In the genomic region with DNA sequence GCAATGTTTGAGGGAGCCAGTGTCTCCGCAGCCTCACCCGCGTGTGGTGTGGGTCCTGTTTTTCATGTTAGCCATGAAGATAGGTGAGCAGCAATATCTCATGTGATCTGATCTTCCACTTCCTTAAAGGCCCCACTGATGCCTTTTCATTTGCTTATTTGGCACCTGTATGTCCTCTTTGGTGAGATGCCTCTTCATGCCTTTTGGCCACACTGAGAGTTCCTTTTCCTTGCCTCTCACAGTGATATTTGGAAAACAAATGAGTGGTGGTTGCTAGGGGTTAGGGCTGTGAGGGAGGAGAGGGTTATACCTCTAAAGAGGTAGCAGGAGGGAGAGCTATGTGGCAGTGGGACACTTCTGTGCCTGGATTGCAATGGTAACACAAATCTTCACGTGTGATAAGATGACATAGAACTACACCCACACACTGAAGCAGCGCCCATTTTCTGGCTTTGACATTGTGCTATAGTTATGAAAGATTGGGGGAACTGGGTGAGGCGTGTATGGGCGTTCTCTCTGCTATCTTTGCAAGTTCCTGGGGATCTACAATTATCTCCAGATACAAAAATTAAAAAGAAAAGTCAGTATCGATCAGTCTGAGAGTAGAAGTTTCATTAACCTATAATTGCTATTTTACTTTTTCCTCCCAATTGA, we compare ENCODE assay signal across 17 cellular contexts.
DNase-seq lines count a peak whose midpoint lies in the region; ATAC-seq, FAIRE-seq and TF ChIP-seq lines count a peak whose summit lies in the region.
"Had no signal": no experiment of that assay in that cellular context is flagged by ENCODE, and none has a peak within 500 bp of the region (broad histone marks: within the 10 kb centered on the region; RNA-seq: fewer than 3 reads in every experiment).

No MANE protein-coding gene starts in this region.

- no peak for DNase-seq in GM19239 (ENCODE audit: insufficient read length, low spot score)
- peak; percentile 79 for DNase-seq in germinal center (ENCODE audit: low spot score)
- no peak for DNase-seq in upper lobe of right lung
- DNase-seq in activated CD4-positive, alpha-beta T cell treated with anti-CD3 and anti-CD28 coated beads, Interleukin-2, amount 50 U/mL, for 48 hours: no peak
- DNase-seq in NCI-H748 (lab: John Stamatoyannopoulos, UW; ENCODE audit: unreplicated experiment): no peak
- no peak for DNase-seq in NCI-H146 treated with DMSO at 0.1 percent for 48 hours (lab: John Stamatoyannopoulos, UW; ENCODE audit: unreplicated experiment)
- DNase-seq: activated CD4-positive, alpha-beta T cell treated with anti-CD3 and anti-CD28 coated beads for 4 hours; activated effector memory CD4-positive, alpha-beta T cell treated with anti-CD3 and anti-CD28 coated beads, Interleukin-2, amount 50 U/mL, for 16 hours; COR-L47; left colon; MV-4-11; NCI-H1930; NCI-H226; stimulated activated naive CD8-positive, alpha-beta T cell treated with anti-CD3 and anti-CD28 coated beads, Interleukin-15, Interleukin-2, amounts not matched to agents 100 U/mL and 50 U/mL, for 24 hours; thyroid gland had no signal

- no peaks in the 10 kb centered on the region for H3K27me3 ChIP-seq in OCI-LY1 (ENCODE audit: insufficient read depth, low read length)
- H3K27me3 ChIP-seq in upper lobe of right lung: no peaks in the 10 kb centered on the region
- H3K27me3 ChIP-seq: thyroid gland had no signal

- H3K4me3 ChIP-seq in OCI-LY1 (ENCODE audit: low read depth, low read length, poor library complexity, severe bottlenecking) (peak overlapping the region; percentile 3), upper lobe of right lung (no peak overlapping the region)
- H3K4me3 ChIP-seq: prostate gland, thyroid gland had no signal

- H4K20me1 ChIP-seq in OCI-LY1 (ENCODE audit: insufficient read depth, low read length): no peaks in the 10 kb centered on the region

- no peaks in the 10 kb centered on the region for H3K79me2 ChIP-seq in OCI-LY1 (ENCODE audit: insufficient read depth, low read length)

- H3K36me3 ChIP-seq in OCI-LY1 (ENCODE audit: insufficient read depth, low read length) (no peaks in the 10 kb centered on the region), upper lobe of right lung (no peaks in the 10 kb centered on the region)
- H3K36me3 ChIP-seq: prostate gland, thyroid gland had no signal

- H3K9me3 ChIP-seq in OCI-LY1 (ENCODE audit: low read length) (peaks cover 8% of the 10 kb centered on the region), upper lobe of right lung (no peaks in the 10 kb centered on the region)
- H3K9me3 ChIP-seq: prostate gland, thyroid gland had no signal

- H2AFZ ChIP-seq in OCI-LY1 (ENCODE audit: low read length): no peak overlapping the region

- no peaks in the 10 kb centered on the region for H3K9me2 ChIP-seq in OCI-LY1 (ENCODE audit: low read depth, low read length)

- intact Hi-C loops in upper lobe of right lung (cut with DNase I): no loop called here

- peaks cover 4% of the 10 kb centered on the region; the same call in 1 of the 2 replicates for H3F3A ChIP-seq in OCI-LY1 (ENCODE audit: insufficient read depth, low read length)

- H3K4me2 ChIP-seq in OCI-LY1 (ENCODE audit: low read length): peak overlapping the region; percentile 38

- H3K4me1 ChIP-seq in OCI-LY1 (ENCODE audit: insufficient read depth, low read length, severe bottlenecking) (peaks cover 70% of the 10 kb centered on the region), upper lobe of right lung (peaks cover 6% of the 10 kb centered on the region)
- H3K4me1 ChIP-seq: prostate gland had no signal

- no peak for TF ChIP-seq CTCF in OCI-LY1 (IDR thresholded peaks at IDR 0.05; ENCODE audit: low read length)
- no peak for TF ChIP-seq CTCF in upper lobe of right lung (IDR thresholded peaks at IDR 0.05)

- FAIRE-seq in GM19239 (lab: Jason Lieb, UNC): peak; percentile 51

- H3K27ac ChIP-seq in OCI-LY1 (ENCODE audit: low read depth, low read length, poor library complexity, severe bottlenecking) (peak overlapping the region; percentile 98), upper lobe of right lung (no peak overlapping the region)
- H3K27ac ChIP-seq: prostate gland, thyroid gland had no signal

- H3K9ac ChIP-seq in OCI-LY1 (ENCODE audit: low read length): peak overlapping the region; percentile 69

- peak; percentile 53 for ATAC-seq in upper lobe of right lung
- ATAC-seq: left colon; stimulated activated naive CD8-positive, alpha-beta T cell treated with anti-CD3 and anti-CD28 coated beads, Interleukin-15, Interleukin-2, amounts not matched to agents 100 U/mL and 50 U/mL, for 24 hours had no signal
